1 cellular context compared by ENCODE assay signal in the genomic region with DNA sequence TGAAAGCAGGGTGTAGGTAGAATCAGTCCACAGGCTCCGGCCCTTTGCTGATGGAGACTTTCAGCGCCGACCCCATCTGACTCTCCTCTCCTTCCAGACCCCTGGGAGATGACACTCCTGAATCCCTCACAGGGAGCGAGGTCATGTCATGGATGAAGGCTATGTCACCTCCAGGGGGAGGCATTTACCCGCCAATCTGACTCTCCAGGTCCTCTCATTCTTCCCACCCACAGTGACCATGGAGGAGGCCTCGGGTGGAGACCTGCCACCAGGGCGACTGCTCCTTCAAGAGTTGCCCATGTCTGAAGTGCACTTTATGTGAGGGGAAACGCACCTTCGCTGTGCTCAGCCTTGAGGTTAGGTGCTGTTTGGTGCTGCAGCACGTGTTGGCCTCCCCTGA.
TF ChIP-seq lines count a peak whose summit lies in the region.

No MANE protein-coding gene starts in this region.

TF ChIP-seq in GM23338, 12 proteins besides CTCF, POLR2A, EP300 and RAD21 (continued from another document):
- TF ChIP-seq, protein P1, sequence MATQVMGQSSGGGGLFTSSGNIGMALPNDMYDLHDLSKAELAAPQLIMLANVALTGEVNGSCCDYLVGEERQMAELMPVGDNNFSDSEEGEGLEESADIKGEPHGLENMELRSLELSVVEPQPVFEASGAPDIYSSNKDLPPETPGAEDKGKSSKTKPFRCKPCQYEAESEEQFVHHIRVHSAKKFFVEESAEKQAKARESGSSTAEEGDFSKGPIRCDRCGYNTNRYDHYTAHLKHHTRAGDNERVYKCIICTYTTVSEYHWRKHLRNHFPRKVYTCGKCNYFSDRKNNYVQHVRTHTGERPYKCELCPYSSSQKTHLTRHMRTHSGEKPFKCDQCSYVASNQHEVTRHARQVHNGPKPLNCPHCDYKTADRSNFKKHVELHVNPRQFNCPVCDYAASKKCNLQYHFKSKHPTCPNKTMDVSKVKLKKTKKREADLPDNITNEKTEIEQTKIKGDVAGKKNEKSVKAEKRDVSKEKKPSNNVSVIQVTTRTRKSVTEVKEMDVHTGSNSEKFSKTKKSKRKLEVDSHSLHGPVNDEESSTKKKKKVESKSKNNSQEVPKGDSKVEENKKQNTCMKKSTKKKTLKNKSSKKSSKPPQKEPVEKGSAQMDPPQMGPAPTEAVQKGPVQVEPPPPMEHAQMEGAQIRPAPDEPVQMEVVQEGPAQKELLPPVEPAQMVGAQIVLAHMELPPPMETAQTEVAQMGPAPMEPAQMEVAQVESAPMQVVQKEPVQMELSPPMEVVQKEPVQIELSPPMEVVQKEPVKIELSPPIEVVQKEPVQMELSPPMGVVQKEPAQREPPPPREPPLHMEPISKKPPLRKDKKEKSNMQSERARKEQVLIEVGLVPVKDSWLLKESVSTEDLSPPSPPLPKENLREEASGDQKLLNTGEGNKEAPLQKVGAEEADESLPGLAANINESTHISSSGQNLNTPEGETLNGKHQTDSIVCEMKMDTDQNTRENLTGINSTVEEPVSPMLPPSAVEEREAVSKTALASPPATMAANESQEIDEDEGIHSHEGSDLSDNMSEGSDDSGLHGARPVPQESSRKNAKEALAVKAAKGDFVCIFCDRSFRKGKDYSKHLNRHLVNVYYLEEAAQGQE (IDR thresholded peaks at IDR 0.05; ENCODE audit: unreplicated experiment) = no peak
- TF ChIP-seq ZNF331 (CRISPR knock-in tag; IDR thresholded peaks at IDR 0.05; ENCODE audit: low read depth) = no peak
- TF ChIP-seq, protein P2, sequence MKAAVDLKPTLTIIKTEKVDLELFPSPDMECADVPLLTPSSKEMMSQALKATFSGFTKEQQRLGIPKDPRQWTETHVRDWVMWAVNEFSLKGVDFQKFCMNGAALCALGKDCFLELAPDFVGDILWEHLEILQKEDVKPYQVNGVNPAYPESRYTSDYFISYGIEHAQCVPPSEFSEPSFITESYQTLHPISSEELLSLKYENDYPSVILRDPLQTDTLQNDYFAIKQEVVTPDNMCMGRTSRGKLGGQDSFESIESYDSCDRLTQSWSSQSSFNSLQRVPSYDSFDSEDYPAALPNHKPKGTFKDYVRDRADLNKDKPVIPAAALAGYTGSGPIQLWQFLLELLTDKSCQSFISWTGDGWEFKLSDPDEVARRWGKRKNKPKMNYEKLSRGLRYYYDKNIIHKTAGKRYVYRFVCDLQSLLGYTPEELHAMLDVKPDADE (IDR thresholded peaks at IDR 0.05) = no peak
